Comparison of ENCODE assay signal across 15 cellular contexts in genomic region chr7:151648429-151648828, GRCh38.
"Had no signal": no experiment of that assay in that cellular context is flagged by ENCODE, and none has a peak within 500 bp of the region (broad histone marks: within the 10 kb centered on the region; RNA-seq: fewer than 3 reads in every experiment).

No MANE protein-coding gene starts in this region.

- H3K27ac ChIP-seq: breast epithelium, gastrocnemius medialis, left ventricle myocardium inferior, neural progenitor cell, parathyroid adenoma had no signal

- H3K4me1 ChIP-seq: breast epithelium, neural progenitor cell, parathyroid adenoma had no signal

- H3K79me2 ChIP-seq: parathyroid adenoma had no signal

- H3K4me3 Mint-ChIP-seq: activated CD4-positive, alpha-beta memory T cell treated with anti-CD3 and anti-CD28 coated beads for 36 hours; activated naive CD8-positive, alpha-beta T cell treated with anti-CD3 and anti-CD28 coated beads for 36 hours; neural progenitor cell; stimulated activated memory B cell treated with anti-CD40 and anti-IgM and Interleukin-4, amounts not matched to agents 10 μg/mL and 1 μg/mL and 100 μg/mL, for 72 hours had no signal

- H3K9me3 ChIP-seq: breast epithelium, gastrocnemius medialis had no signal

- H3K9me3 Mint-ChIP-seq: activated CD4-positive, alpha-beta memory T cell treated with anti-CD3 and anti-CD28 coated beads for 36 hours; activated naive CD8-positive, alpha-beta T cell treated with anti-CD3 and anti-CD28 coated beads for 36 hours; neural progenitor cell had no signal

- H3K36me3 ChIP-seq: breast epithelium, gastrocnemius medialis, neural progenitor cell had no signal

- H3K36me3 Mint-ChIP-seq: activated CD4-positive, alpha-beta memory T cell treated with anti-CD3 and anti-CD28 coated beads for 36 hours; neural progenitor cell had no signal

- ATAC-seq: esophagus mucosa; gastrocnemius medialis; stimulated activated memory B cell treated with anti-CD40 and anti-IgM and Interleukin-4, amounts not matched to agents 10 μg/mL and 1 μg/mL and 100 μg/mL, for 72 hours had no signal

- H3K27me3 ChIP-seq: breast epithelium, gastrocnemius medialis, neural progenitor cell had no signal

- H3K27ac Mint-ChIP-seq: activated CD4-positive, alpha-beta memory T cell treated with anti-CD3 and anti-CD28 coated beads for 36 hours; activated naive CD8-positive, alpha-beta T cell treated with anti-CD3 and anti-CD28 coated beads for 36 hours; neural progenitor cell; stimulated activated memory B cell treated with anti-CD40 and anti-IgM and Interleukin-4, amounts not matched to agents 10 μg/mL and 1 μg/mL and 100 μg/mL, for 72 hours had no signal

- H3K4me1 Mint-ChIP-seq: neural progenitor cell; stimulated activated memory B cell treated with anti-CD40 and anti-IgM and Interleukin-4, amounts not matched to agents 10 μg/mL and 1 μg/mL and 100 μg/mL, for 72 hours had no signal

- DNase-seq: activated CD4-positive, alpha-beta memory T cell treated with anti-CD3 and anti-CD28 coated beads for 36 hours; activated gamma-delta T cell; activated naive CD8-positive, alpha-beta T cell treated with anti-CD3 and anti-CD28 coated beads for 36 hours; activated T-cell treated with anti-CD3 and anti-CD28 coated beads, Interleukin-2, amount 50 U/mL, for 48 hours; aorta; gastrocnemius medialis; islet precursor cell; left ventricle myocardium inferior; small intestine; trophoblast cell had no signal

- H3K4me2 ChIP-seq: neural progenitor cell had no signal

- H3K4me3 ChIP-seq: breast epithelium, gastrocnemius medialis, left ventricle myocardium inferior, neural progenitor cell had no signal

- H2AFZ ChIP-seq: neural progenitor cell, parathyroid adenoma had no signal

- H3K9ac ChIP-seq: neural progenitor cell, parathyroid adenoma had no signal

- H3K27me3 Mint-ChIP-seq: activated CD4-positive, alpha-beta memory T cell treated with anti-CD3 and anti-CD28 coated beads for 36 hours; activated naive CD8-positive, alpha-beta T cell treated with anti-CD3 and anti-CD28 coated beads for 36 hours; stimulated activated memory B cell treated with anti-CD40 and anti-IgM and Interleukin-4, amounts not matched to agents 10 μg/mL and 1 μg/mL and 100 μg/mL, for 72 hours had no signal
